Comparison of ENCODE assay signal across 8 cellular contexts in genomic region chr3:38651153-38651789, GRCh38. TPM values are rescaled to one million over a fixed set of nuclear protein-coding genes. Genes with fewer than 3 reads are reported as not detected.
DNase-seq lines count a peak whose midpoint lies in the region; ATAC-seq and TF ChIP-seq lines count a peak whose summit lies in the region.

No MANE protein-coding gene starts in this region.

- intact Hi-C loops in tibial artery (cut with DNase I; ENCODE audit: low total_unique reads) = loop anchor here (2.0 kb wide), 1 partner anchor 130 kb away; no protein-coding TSS in a partner anchor

- H3K4me1 ChIP-seq in OCI-LY3 (ENCODE audit: low read length) (no peaks in the 10 kb centered on the region), foreskin keratinocyte (no peaks in the 10 kb centered on the region), tibial artery (peaks cover 0 to 26% (median 18%) of the 10 kb centered on the region in 4 donors)

- no peak overlapping the region for H3K27ac ChIP-seq in OCI-LY3 (ENCODE audit: low read length)
- no peak overlapping the region for H3K27ac ChIP-seq in foreskin keratinocyte
- no peak overlapping the region for H3K27ac ChIP-seq in tibial artery

- no peak overlapping the region for H2AFZ ChIP-seq in OCI-LY3 (ENCODE audit: low read depth, low read length)

- TF ChIP-seq CTCF in AG09319 (IDR thresholded peaks at IDR 0.05; ENCODE audit: low read depth, low read length) = peak; percentile 99
- TF ChIP-seq CTCF in OCI-LY3 (IDR thresholded peaks at IDR 0.05; ENCODE audit: low read depth, low read length) = peak; percentile 93
- peak; percentile 83 for TF ChIP-seq CTCF in foreskin keratinocyte (conservative IDR thresholded peaks at IDR 0.05)
- peak; percentile 87 to 93 for TF ChIP-seq CTCF in tibial artery (IDR thresholded peaks at IDR 0.05)

- no peaks in the 10 kb centered on the region for H3K36me3 ChIP-seq in OCI-LY3 (replicated peaks; ENCODE audit: low read depth, low read length)
- H3K36me3 ChIP-seq in tibial artery = no peaks in the 10 kb centered on the region

- no peaks in the 10 kb centered on the region for H3K9me3 ChIP-seq in OCI-LY3 (ENCODE audit: insufficient read depth, low read length)
- no peaks in the 10 kb centered on the region for H3K9me3 ChIP-seq in tibial artery

- no peak overlapping the region for H3K4me3 ChIP-seq in OCI-LY3 (ENCODE audit: low read length)
- no peak overlapping the region for H3K4me3 ChIP-seq in tibial artery

- ATAC-seq in GM18907 (IDR thresholded peaks at IDR 0.05; ENCODE audit: unreplicated experiment) (peak; percentile 64), HG03469 (IDR thresholded peaks at IDR 0.05; ENCODE audit: unreplicated experiment) (peak; percentile 51), foreskin keratinocyte (peak; percentile 62)

- H4K20me1 ChIP-seq in OCI-LY3 (ENCODE audit: insufficient read depth, low read length) = no peaks in the 10 kb centered on the region

- no peak overlapping the region for H3K4me2 ChIP-seq in OCI-LY3 (ENCODE audit: low read length)

- H3K27me3 ChIP-seq in OCI-LY3 (ENCODE audit: low read depth, low read length) (peaks cover 19% of the 10 kb centered on the region), foreskin keratinocyte (peaks cover 57% of the 10 kb centered on the region), tibial artery (peaks cover 0 to 49% of the 10 kb centered on the region in 2 donors)

- DNase-seq in AG09319 (ENCODE audit: extremely low read depth, low read depth) = no peak
- peak; percentile 79 to 84 for DNase-seq in activated T-cell treated with anti-CD3 and anti-CD28 coated beads, Interleukin-2, amount 50 U/mL, for 48 hours
- peak in 1 of 2 donors; percentile 36 for DNase-seq in foreskin keratinocyte
- peak; percentile 15 for DNase-seq in non-pigmented ciliary epithelial cell (ENCODE audit: low read depth)
- peak; percentile 45 to 70 for DNase-seq in tibial artery

- no peaks in the 10 kb centered on the region for H3K79me2 ChIP-seq in OCI-LY3 (ENCODE audit: low read length)

- no peak overlapping the region for H3K9ac ChIP-seq in OCI-LY3 (ENCODE audit: low read length)

RNA-seq across cellular contexts. Expression of gene SCN5A, which starts 1.8 kb away (rescaled TPM):
- total RNA-seq in foreskin keratinocyte = 0.21 and 0.37 TPM in 2 replicates
- polyA plus RNA-seq in foreskin keratinocyte = 0.12 and 0.24 TPM in 2 replicates
